In the genomic region with DNA sequence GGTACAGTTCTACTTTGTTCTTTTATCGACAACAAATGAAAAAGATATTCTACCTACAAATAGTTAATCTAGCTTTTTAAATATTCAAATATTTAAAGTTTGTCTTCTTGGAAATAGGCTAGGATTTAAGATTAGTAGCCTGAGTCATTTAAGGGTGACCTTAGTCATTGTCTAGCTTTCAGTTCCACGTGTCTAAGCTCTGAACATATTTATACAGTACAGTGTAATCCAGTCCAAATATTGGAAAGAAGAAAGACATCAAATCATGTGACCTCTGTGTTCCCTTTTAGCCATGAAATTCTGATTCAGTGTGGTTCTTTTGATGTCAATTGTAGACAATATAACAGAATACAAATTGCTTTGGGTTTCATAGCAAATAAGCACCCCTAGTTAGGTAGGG, we compare ENCODE assay signal across 19 cellular contexts.
"Had no signal": no experiment of that assay in that cellular context is flagged by ENCODE, and none has a peak within 500 bp of the region (broad histone marks: within the 10 kb centered on the region; RNA-seq: fewer than 3 reads in every experiment).

No MANE protein-coding gene starts in this region.

- H3K9me3 ChIP-seq: left ventricle myocardium inferior, psoas muscle, suprapubic skin, upper lobe of right lung had no signal

- ATAC-seq: activated CD4-positive, alpha-beta T cell treated with anti-CD3 and anti-CD28 coated beads for 36 hours; psoas muscle; stimulated activated naive CD8-positive, alpha-beta T cell treated with anti-CD3 and anti-CD28 coated beads, Interleukin-15, Interleukin-2, amounts not matched to agents 100 U/mL and 50 U/mL, for 24 hours; upper lobe of right lung had no signal

- H3K4me3 ChIP-seq: coronary artery, left ventricle myocardium inferior, psoas muscle, suprapubic skin, upper lobe of right lung had no signal

- H3K27me3 ChIP-seq: suprapubic skin, upper lobe of right lung had no signal

- H3K27ac ChIP-seq: coronary artery, left ventricle myocardium inferior, psoas muscle, suprapubic skin, upper lobe of right lung, VCaP had no signal

- H3K36me3 ChIP-seq: left ventricle myocardium inferior, suprapubic skin, upper lobe of right lung had no signal

- H3K4me1 ChIP-seq: left ventricle myocardium inferior, psoas muscle, suprapubic skin, upper lobe of right lung had no signal

- DNase-seq: activated CD4-positive, alpha-beta memory T cell treated with anti-CD3 and anti-CD28 coated beads, Interleukin-2, amount 10 ng/mL, durations not matched to agents 7 days and 5 days; activated CD4-positive, alpha-beta T cell treated with anti-CD3 and anti-CD28 coated beads for 36 hours; activated gamma-delta T cell treated with Interleukin-2 at 50 U/mL for 16 hours; activated naive CD8-positive, alpha-beta T cell treated with anti-CD3 and anti-CD28 coated beads for 36 hours; activated T-cell treated with anti-CD3 and anti-CD28 coated beads, Interleukin-2, amount 50 U/mL, for 48 hours; effector CD4-positive, alpha-beta T cell; glutamatergic neuron; left ventricle myocardium inferior; mesenchymal stem cell; psoas muscle; stimulated activated CD4-positive, alpha-beta T cell treated with anti-CD3 and anti-CD28 coated beads, Interleukin-4, amount 100 ng/mL, for 1 hour; stimulated activated CD8-positive, alpha-beta memory T cell treated with anti-CD3 and anti-CD28 coated beads, Interleukin-4, amount 100 ng/mL, for 48 hours; stimulated activated naive CD8-positive, alpha-beta T cell treated with anti-CD3 and anti-CD28 coated beads, Interleukin-15, Interleukin-2, amounts not matched to agents 100 U/mL and 50 U/mL, for 24 hours; T-helper 1 cell; upper lobe of right lung had no signal

- FAIRE-seq: islet of Langerhans had no signal
